ENCODE assay signal across 21 cellular contexts in genomic region chr9:87442451-87442850, GRCh38.
"Had no signal": no experiment of that assay in that cellular context is flagged by ENCODE, and none has a peak within 500 bp of the region (broad histone marks: within the 10 kb centered on the region; RNA-seq: fewer than 3 reads in every experiment).

No MANE protein-coding gene starts in this region.

- H3K27ac ChIP-seq: gastrocnemius medialis, heart right ventricle, parathyroid adenoma, prostate gland, skin epidermis, stomach, thoracic aorta had no signal

- FAIRE-seq: endometrium, keratinocyte had no signal

- H3K79me2 ChIP-seq: parathyroid adenoma had no signal

- H3K4me3 ChIP-seq: gastrocnemius medialis, heart right ventricle, lung, prostate gland, skin epidermis, stomach, thoracic aorta had no signal

- H2AFZ ChIP-seq: parathyroid adenoma had no signal

- H3K27me3 ChIP-seq: gastrocnemius medialis, heart right ventricle, stomach had no signal

- H3K36me3 ChIP-seq: gastrocnemius medialis, heart right ventricle, prostate gland, stomach, thoracic aorta had no signal

- H3K4me1 ChIP-seq: gastrocnemius medialis, heart right ventricle, parathyroid adenoma, prostate gland, stomach had no signal

- H3K9me3 ChIP-seq: gastrocnemius medialis, heart right ventricle, prostate gland, stomach, thoracic aorta had no signal

- H3K9ac ChIP-seq: parathyroid adenoma had no signal

- DNase-seq: cortex of kidney; effector memory CD4-positive, alpha-beta T cell; gastrocnemius medialis; heart right ventricle; hypothalamus; left colon; left ventricle myocardium superior; mesendoderm; naive B cell; retina; stimulated activated CD4-positive, alpha-beta T cell treated with anti-CD3 and anti-CD28 coated beads, Interleukin-2, amount 100 ng/mL, for 24 hours; stimulated activated CD4-positive, alpha-beta T cell treated with anti-CD3 and anti-CD28 coated beads, Interleukin-4, amount 100 ng/mL, for 4 hours; stimulated activated naive B cell treated with anti-CD40 and anti-IgM and Interleukin-4, amounts not matched to agents 10 μg/mL and 1 μg/mL and 100 μg/mL, for 72 hours; stomach had no signal
